13 cellular contexts compared by ENCODE assay signal in the genomic region with DNA sequence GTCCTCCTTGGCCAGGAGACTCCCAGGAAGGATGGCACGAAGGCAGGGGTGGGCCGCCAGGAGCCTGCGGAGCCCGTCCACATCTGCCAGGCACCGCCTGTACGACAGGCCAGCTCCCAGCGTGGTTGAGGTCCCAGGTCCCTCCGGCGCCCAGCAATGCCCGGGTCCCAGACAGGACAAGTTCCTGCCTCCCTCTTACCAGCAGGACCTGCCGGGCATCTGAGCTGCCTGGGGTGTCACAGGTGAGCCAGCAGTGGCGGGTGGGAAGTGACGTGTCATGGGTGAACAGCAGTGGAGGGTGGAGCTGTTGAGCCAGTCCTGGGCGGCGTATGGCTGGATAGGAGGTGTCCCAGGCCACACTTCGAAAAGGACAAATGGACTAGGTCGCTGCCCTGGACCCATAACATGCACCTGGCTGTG. TPM values are rescaled to one million over a fixed set of nuclear protein-coding genes. Genes with fewer than 3 reads are reported as not detected.
DNase-seq lines count a peak whose midpoint lies in the region; ATAC-seq and TF ChIP-seq lines count a peak whose summit lies in the region.
"Had no signal": no experiment of that assay in that cellular context is flagged by ENCODE, and none has a peak within 500 bp of the region (broad histone marks: within the 10 kb centered on the region; RNA-seq: fewer than 3 reads in every experiment).

No MANE protein-coding gene starts in this region.

- TF ChIP-seq POLR2A in Peyer's patch (IDR thresholded peaks at IDR 0.05) (peak; percentile 23 to 48), prostate gland (IDR thresholded peaks at IDR 0.05) (peak; percentile 65)

- no peak overlapping the region for H3K27ac Mint-ChIP-seq in endodermal cell
- H3K27ac Mint-ChIP-seq: CD8-positive, alpha-beta T cell had no signal

- H3K36me3 Mint-ChIP-seq in endodermal cell (ENCODE audit: low read depth), result no peaks in the 10 kb centered on the region
- H3K36me3 Mint-ChIP-seq: CD8-positive, alpha-beta T cell had no signal

- peaks cover 29% of the 10 kb centered on the region for H3K27me3 Mint-ChIP-seq in endodermal cell (ENCODE audit: insufficient read depth)

- no peaks in the 10 kb centered on the region for H3K9me3 Mint-ChIP-seq in endodermal cell
- H3K9me3 Mint-ChIP-seq: CD8-positive, alpha-beta T cell had no signal

- H3K4me3 ChIP-seq in HEK293 (ENCODE audit: low read depth, low read length), result no peak overlapping the region
- no peak overlapping the region for H3K4me3 ChIP-seq in Peyer's patch
- H3K4me3 ChIP-seq in endodermal cell (ENCODE audit: low read length), result no peak overlapping the region
- peak overlapping the region; percentile 6 to 12 for H3K4me3 ChIP-seq in prostate gland
- H3K4me3 ChIP-seq: gastrocnemius medialis, thoracic aorta had no signal

- WGBS in endodermal cell (ENCODE audit: insufficient coverage in 1 of 2, insufficient read length in 1 of 2), 2 experiments, result 82 to 90% methylated on average over 6 to 13 of the region's 17 CpGs
- 41% methylated on average over 17 of the region's 17 CpGs for WGBS in prostate gland

- CTCF ChIA-PET in HEK293 (lab: Yijun Ruan, JAX), result no interaction called here

- no peak for ATAC-seq in GM21367 (IDR thresholded peaks at IDR 0.05; ENCODE audit: unreplicated experiment)
- ATAC-seq: CD8-positive, alpha-beta T cell; gastrocnemius medialis had no signal

- H3K27me3 ChIP-seq in Peyer's patch, result no peaks in the 10 kb centered on the region
- no peaks in the 10 kb centered on the region for H3K27me3 ChIP-seq in endodermal cell (ENCODE audit: control insufficient read depth, insufficient read depth, low read length, poor library complexity, severe bottlenecking)
- H3K27me3 ChIP-seq in prostate gland (replicated peaks; ENCODE audit: insufficient read depth), result no peaks in the 10 kb centered on the region
- H3K27me3 ChIP-seq: gastrocnemius medialis had no signal

- H3K27ac ChIP-seq in HEK293 (ENCODE audit: extremely low read depth, low read depth, low read length) (no peak overlapping the region), Peyer's patch (no peak overlapping the region), endodermal cell (ENCODE audit: low read depth, low read length) (no peak overlapping the region), prostate gland (peak overlapping the region; percentile 49 to 50)
- H3K27ac ChIP-seq: gastrocnemius medialis, thoracic aorta had no signal

- H3K4me1 ChIP-seq in HEK293 (ENCODE audit: control insufficient read depth, insufficient read depth, low read length), result no peaks in the 10 kb centered on the region
- H3K4me1 ChIP-seq in Peyer's patch, result no peaks in the 10 kb centered on the region
- H3K4me1 ChIP-seq in endodermal cell (ENCODE audit: control insufficient read depth, insufficient read depth, low read length), result no peaks in the 10 kb centered on the region
- no peaks in the 10 kb centered on the region for H3K4me1 ChIP-seq in prostate gland (replicated peaks)
- H3K4me1 ChIP-seq: gastrocnemius medialis had no signal

- H3K4me1 Mint-ChIP-seq in endodermal cell, result no peaks in the 10 kb centered on the region

- H3K4me3 Mint-ChIP-seq in endodermal cell, result no peak overlapping the region
- H3K4me3 Mint-ChIP-seq: CD8-positive, alpha-beta T cell had no signal

- intact Hi-C loops in prostate gland (cut with DNase I), result no loop called here

- peak in 2 of 3 donors; percentile 81 to 85 for DNase-seq in Peyer's patch
- peak; percentile 65 for DNase-seq in endodermal cell
- DNase-seq in prostate gland (ENCODE audit: low spot score), result peak; percentile 82
- no peak for DNase-seq in pons (ENCODE audit: low spot score)
- DNase-seq in middle frontal gyrus (ENCODE audit: extremely low spot score, low spot score), result no peak
- DNase-seq in Kasumi-1 (lab: John Stamatoyannopoulos, UW), result no peak
- DNase-seq: CD8-positive, alpha-beta T cell; gastrocnemius medialis; kidney glomerular epithelial cell; SIG-M5 had no signal

- TF ChIP-seq CTCF in HEK293 (tag by site-specific recombination; IDR thresholded peaks at IDR 0.05), result no peak
- TF ChIP-seq CTCF in Peyer's patch (IDR thresholded peaks at IDR 0.05), result peak in 1 of 6 experiments; percentile 25
- TF ChIP-seq CTCF in endodermal cell (conservative IDR thresholded peaks at IDR 0.05), result no peak
- TF ChIP-seq CTCF in prostate gland (IDR thresholded peaks at IDR 0.05), result peak in 2 of 4 experiments; percentile 12 to 23

- H3K9me3 ChIP-seq in HEK293 (ENCODE audit: control insufficient read depth, insufficient read depth, low read depth, low read length) (no peaks in the 10 kb centered on the region), Peyer's patch (no peaks in the 10 kb centered on the region), endodermal cell (ENCODE audit: control insufficient read depth, low read length) (no peaks in the 10 kb centered on the region), prostate gland (no peaks in the 10 kb centered on the region)
- H3K9me3 ChIP-seq: gastrocnemius medialis, thoracic aorta had no signal

- H3K36me3 ChIP-seq in HEK293 (ENCODE audit: control insufficient read depth in 2 of 2, insufficient read depth in 1 of 2, low read length in 2 of 2) (no peaks in the 10 kb centered on the region), Peyer's patch (no peaks in the 10 kb centered on the region), endodermal cell (ENCODE audit: control insufficient read depth, insufficient read depth, low read length) (no peaks in the 10 kb centered on the region), prostate gland (no peaks in the 10 kb centered on the region)
- H3K36me3 ChIP-seq: gastrocnemius medialis, thoracic aorta had no signal

- POLR2A ChIA-PET in HEK293 (lab: Yijun Ruan, JAX), result interaction anchor here (1.0 kb wide), 1 partner anchor 34 kb away, joined by 3 read pairs; no protein-coding TSS in a partner anchor

- no peak overlapping the region for H3K9ac ChIP-seq in endodermal cell (ENCODE audit: extremely low read depth, low read length, poor library complexity, severe bottlenecking)

TF ChIP-seq in HEK293, 187 proteins besides CTCF, POLR2A, EP300 and RAD21:
- TF ChIP-seq, protein P1, sequence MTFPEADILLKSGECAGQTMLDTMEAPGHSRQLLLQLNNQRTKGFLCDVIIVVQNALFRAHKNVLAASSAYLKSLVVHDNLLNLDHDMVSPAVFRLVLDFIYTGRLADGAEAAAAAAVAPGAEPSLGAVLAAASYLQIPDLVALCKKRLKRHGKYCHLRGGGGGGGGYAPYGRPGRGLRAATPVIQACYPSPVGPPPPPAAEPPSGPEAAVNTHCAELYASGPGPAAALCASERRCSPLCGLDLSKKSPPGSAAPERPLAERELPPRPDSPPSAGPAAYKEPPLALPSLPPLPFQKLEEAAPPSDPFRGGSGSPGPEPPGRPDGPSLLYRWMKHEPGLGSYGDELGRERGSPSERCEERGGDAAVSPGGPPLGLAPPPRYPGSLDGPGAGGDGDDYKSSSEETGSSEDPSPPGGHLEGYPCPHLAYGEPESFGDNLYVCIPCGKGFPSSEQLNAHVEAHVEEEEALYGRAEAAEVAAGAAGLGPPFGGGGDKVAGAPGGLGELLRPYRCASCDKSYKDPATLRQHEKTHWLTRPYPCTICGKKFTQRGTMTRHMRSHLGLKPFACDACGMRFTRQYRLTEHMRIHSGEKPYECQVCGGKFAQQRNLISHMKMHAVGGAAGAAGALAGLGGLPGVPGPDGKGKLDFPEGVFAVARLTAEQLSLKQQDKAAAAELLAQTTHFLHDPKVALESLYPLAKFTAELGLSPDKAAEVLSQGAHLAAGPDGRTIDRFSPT (tag by site-specific recombination; IDR thresholded peaks at IDR 0.05), result no peak
- TF ChIP-seq ZNF664 (tag by site-specific recombination; IDR thresholded peaks at IDR 0.05) (no peak), ZNF747 (tag by site-specific recombination; IDR thresholded peaks at IDR 0.05) (no peak), BCL6B (tag by site-specific recombination; IDR thresholded peaks at IDR 0.05) (no peak), ZNF138 (tag by site-specific recombination; IDR thresholded peaks at IDR 0.05; ENCODE audit: borderline replicate concordance) (no peak), ZNF341 (tag by site-specific recombination; IDR thresholded peaks at IDR 0.05; ENCODE audit: low read depth) (0 out of 2 replicates have a peak, but pooled peaks have one; percentile 8), SCRT2 (tag by site-specific recombination; IDR thresholded peaks at IDR 0.05) (peak; percentile 25; the same call in 1 of the 2 replicates)

RNA-seq across cellular contexts. Expression of gene BAHCC1, which starts 15.7 kb away (rescaled TPM):
- total RNA-seq in Peyer's patch, result 10 to 100 TPM; 11.6 to 43.0 (median 23.9) TPM
- total RNA-seq in endodermal cell, result 10 to 100 TPM; 63.9 to 78.1 TPM
- 40.3 TPM for polyA plus RNA-seq in endodermal cell (2013, experiment 1 of 2)
- polyA plus RNA-seq in endodermal cell (2013, experiment 2 of 2), result 37.2 TPM
- 10 to 100 TPM; 11.4 to 28.9 TPM for total RNA-seq in prostate gland

Comparison
In these comparisons a context has a peak if more than half of its experiments do, and no peak if none do; other contexts are left out.
1. H3K27ac ChIP-seq: peak in prostate gland (2 of 2); none in HEK293 (single experiment), Peyer's patch (0 of 4) and endodermal cell (single experiment).
2. H3K4me3 ChIP-seq: peak in prostate gland (2 of 2); none in HEK293 (single experiment), Peyer's patch (0 of 4) and endodermal cell (single experiment).
3. DNase-seq: peak in Peyer's patch (2 of 3), endodermal cell (single experiment) and prostate gland (single experiment); none in pons (single experiment), middle frontal gyrus (single experiment) and Kasumi-1 (0 of 2).